Comparison of ENCODE assay signal across 18 cellular contexts in genomic region chr11:119933584-119933983, GRCh38.
DNase-seq lines count a peak whose midpoint lies in the region; ATAC-seq and TF ChIP-seq lines count a peak whose summit lies in the region.
"Had no signal": no experiment of that assay in that cellular context is flagged by ENCODE, and none has a peak within 500 bp of the region (broad histone marks: within the 10 kb centered on the region; RNA-seq: fewer than 3 reads in every experiment).

No MANE protein-coding gene starts in this region.

- no peak overlapping the region for H3K27ac ChIP-seq in HEK293 (ENCODE audit: extremely low read depth, low read depth, low read length)
- no peak overlapping the region for H3K27ac ChIP-seq in endodermal cell (ENCODE audit: low read depth, low read length)
- H3K27ac ChIP-seq in sigmoid colon: no peak overlapping the region
- H3K27ac ChIP-seq: A549, GM23248 had no signal

- no peak overlapping the region for H3K4me3 Mint-ChIP-seq in endodermal cell
- H3K4me3 Mint-ChIP-seq: CD4-positive, alpha-beta memory T cell had no signal

- H3K4me1 ChIP-seq in HEK293 (ENCODE audit: control insufficient read depth, insufficient read depth, low read length) (no peaks in the 10 kb centered on the region), endodermal cell (ENCODE audit: control insufficient read depth, insufficient read depth, low read length) (no peaks in the 10 kb centered on the region), sigmoid colon (no peaks in the 10 kb centered on the region)
- H3K4me1 ChIP-seq: A549 had no signal

- DNase-seq in endodermal cell (peak; percentile 66), sigmoid colon (peak; percentile 14), AG08396 (ENCODE audit: low spot score) (no peak), SKM-1 (lab: John Stamatoyannopoulos, UW; ENCODE audit: unreplicated experiment) (no peak)
- DNase-seq: 8988T; ACHN; C1 segment of cervical spinal cord; Calu3; CD4-positive, alpha-beta memory T cell; COR-L47; DMS53; DMS79 treated with DMSO at 0.1 percent for 48 hours; GM23248; H7; HCEC 1CT had no signal

- WGBS in endodermal cell (ENCODE audit: insufficient coverage in 1 of 2, insufficient read length in 1 of 2), 2 experiments: 55 to 59% methylated on average over 4 to 5 of the region's 5 CpGs
- WGBS in sigmoid colon, 2 donors: 44 to 59% methylated on average over 5 of the region's 5 CpGs

- no peak for ATAC-seq in GM18867 (IDR thresholded peaks at IDR 0.05; ENCODE audit: unreplicated experiment)
- ATAC-seq: A549 had no signal

- H3K4me3 ChIP-seq in HEK293 (ENCODE audit: low read depth, low read length) (no peak overlapping the region), endodermal cell (ENCODE audit: low read length) (no peak overlapping the region), sigmoid colon (no peak overlapping the region)
- H3K4me3 ChIP-seq: A549, GM23248 had no signal

- no peak overlapping the region for H3K9ac ChIP-seq in endodermal cell (ENCODE audit: extremely low read depth, low read length, poor library complexity, severe bottlenecking)
- H3K9ac ChIP-seq: GM23248 had no signal

- no peak for TF ChIP-seq EP300 in sigmoid colon (IDR thresholded peaks at IDR 0.05)

- POLR2A ChIA-PET in HEK293 (lab: Yijun Ruan, JAX): no interaction called here

- H3K4me1 Mint-ChIP-seq in endodermal cell: peaks cover 5% of the 10 kb centered on the region
- H3K4me1 Mint-ChIP-seq: CD4-positive, alpha-beta memory T cell had no signal

- no peaks in the 10 kb centered on the region for H3K9me3 Mint-ChIP-seq in endodermal cell
- H3K9me3 Mint-ChIP-seq: CD4-positive, alpha-beta memory T cell had no signal

- H3K36me3 ChIP-seq in HEK293 (ENCODE audit: control insufficient read depth in 2 of 2, insufficient read depth in 1 of 2, low read length in 2 of 2): no peaks in the 10 kb centered on the region
- no peaks in the 10 kb centered on the region for H3K36me3 ChIP-seq in endodermal cell (ENCODE audit: control insufficient read depth, insufficient read depth, low read length)
- no peaks in the 10 kb centered on the region for H3K36me3 ChIP-seq in sigmoid colon

- H3K27ac Mint-ChIP-seq in endodermal cell: no peak overlapping the region
- H3K27ac Mint-ChIP-seq: CD4-positive, alpha-beta memory T cell had no signal

- H3K36me3 Mint-ChIP-seq in endodermal cell (ENCODE audit: low read depth): no peaks in the 10 kb centered on the region
- H3K36me3 Mint-ChIP-seq: CD4-positive, alpha-beta memory T cell had no signal

- TF ChIP-seq POLR2A in sigmoid colon (IDR thresholded peaks at IDR 0.05): no peak

- CTCF ChIA-PET in HEK293 (lab: Yijun Ruan, JAX): no interaction called here

- peaks cover 25% of the 10 kb centered on the region for H3K27me3 Mint-ChIP-seq in endodermal cell (ENCODE audit: insufficient read depth)

- H3K27me3 ChIP-seq in endodermal cell (ENCODE audit: control insufficient read depth, insufficient read depth, low read length, poor library complexity, severe bottlenecking) (peaks cover 22% of the 10 kb centered on the region), sigmoid colon (peaks cover 0 to 1% (median 0%) of the 10 kb centered on the region in 3 donors)

- TF ChIP-seq CTCF in HEK293 (tag by site-specific recombination; IDR thresholded peaks at IDR 0.05): no peak
- TF ChIP-seq CTCF in endodermal cell (conservative IDR thresholded peaks at IDR 0.05): no peak
- no peak for TF ChIP-seq CTCF in sigmoid colon (IDR thresholded peaks at IDR 0.05)

- intact Hi-C loops in sigmoid colon (cut with DNase I): no loop called here

- no peaks in the 10 kb centered on the region for H3K9me3 ChIP-seq in HEK293 (ENCODE audit: control insufficient read depth, insufficient read depth, low read depth, low read length)
- no peaks in the 10 kb centered on the region for H3K9me3 ChIP-seq in endodermal cell (ENCODE audit: control insufficient read depth, low read length)
- H3K9me3 ChIP-seq in sigmoid colon: no peaks in the 10 kb centered on the region
- H3K9me3 ChIP-seq: A549 had no signal

TF ChIP-seq in HEK293, 187 proteins besides CTCF, POLR2A, EP300 and RAD21:
- TF ChIP-seq GLIS1 (tag by site-specific recombination; IDR thresholded peaks at IDR 0.05) (peak; percentile 57), ZNF677 (tag by site-specific recombination; IDR thresholded peaks at IDR 0.05) (no peak), ZIC2 (tag by site-specific recombination; IDR thresholded peaks at IDR 0.05) (peak; percentile 52)

Comparison
In these comparisons a context has a peak if more than half of its experiments do, and no peak if none do; other contexts are left out.
1. DNase-seq: peak in endodermal cell (single experiment) and sigmoid colon (single experiment); none in AG08396 (single experiment) and SKM-1 (single experiment).